Comparison of ENCODE assay signal across 18 cellular contexts in genomic region chr9:95142728-95143127, GRCh38.
"Had no signal": no experiment of that assay in that cellular context is flagged by ENCODE, and none has a peak within 500 bp of the region (broad histone marks: within the 10 kb centered on the region; RNA-seq: fewer than 3 reads in every experiment).

No MANE protein-coding gene starts in this region.

- H3K4me3 ChIP-seq: heart right ventricle, lung, SJSA1 had no signal

- H3K4me3 Mint-ChIP-seq: activated naive CD8-positive, alpha-beta T cell; activated T-helper 1 cell treated with anti-CD3 and anti-CD28 coated beads, Interleukin-12 subunit alpha, Interleukin-12 subunit beta, Interleukin-2, Interleukin-4 antibody, amounts not matched to agents 30 ng/mL and 10 ng/mL and 1 ng/mL, durations not matched to agents 14 hours and 24 hours and 36 hours; endodermal cell; immature natural killer cell; T-helper 1 cell treated with Interleukin-12 subunit alpha and Interleukin-12 subunit beta and Interleukin-4 antibody, amounts not matched to agents 30 μg/mL and 1 μg/mL, for 36 hours had no signal

- H3K27ac ChIP-seq: epithelial cell of prostate, SJSA1 had no signal

- H3K4me1 Mint-ChIP-seq: immature natural killer cell had no signal

- H3K9me3 Mint-ChIP-seq: activated T-helper 1 cell treated with anti-CD3 and anti-CD28 coated beads, Interleukin-12 subunit alpha, Interleukin-12 subunit beta, Interleukin-2, Interleukin-4 antibody, amounts not matched to agents 30 ng/mL and 10 ng/mL and 1 ng/mL, durations not matched to agents 14 hours and 24 hours and 36 hours; endodermal cell; immature natural killer cell; T-helper 1 cell treated with Interleukin-12 subunit alpha and Interleukin-12 subunit beta and Interleukin-4 antibody, amounts not matched to agents 30 μg/mL and 1 μg/mL, for 36 hours had no signal

- H3K9me3 ChIP-seq: heart right ventricle, SJSA1 had no signal

- H3K27me3 ChIP-seq: heart right ventricle, SJSA1 had no signal

- DNase-seq: activated CD4-positive, alpha-beta T cell treated with anti-CD3 and anti-CD28 coated beads, Interleukin-2, amount 50 U/mL, for 4 hours; activated CD4-positive, CD25-positive, alpha-beta regulatory T cell treated with anti-CD3 and anti-CD28 coated beads, Interleukin-2, amount 50 U/mL, for 72 hours; activated gamma-delta T cell treated with Interleukin-2 at 50 U/mL for 16 hours; activated T-cell treated with anti-CD3 and anti-CD28 coated beads for 4 hours; dermis blood vessel endothelial cell; endodermal cell; heart right ventricle; immature natural killer cell; retina; stimulated activated CD4-positive, alpha-beta T cell treated with anti-CD3 and anti-CD28 coated beads, Interleukin-12 subunit alpha, Interleukin-12 subunit beta, amount 100 ng/mL, for 4 hours; stimulated activated CD4-positive, alpha-beta T cell treated with anti-CD3 and anti-CD28 coated beads, Interleukin-2, amount 100 ng/mL, for 24 hours; stimulated activated naive CD8-positive, alpha-beta T cell treated with anti-CD3 and anti-CD28 coated beads, Interleukin-15, Interleukin-2, amounts not matched to agents 100 U/mL and 50 U/mL, for 24 hours had no signal

- H3K27me3 Mint-ChIP-seq: activated naive CD8-positive, alpha-beta T cell had no signal

- H3K36me3 ChIP-seq: heart right ventricle had no signal

- H3K27ac Mint-ChIP-seq: activated naive CD8-positive, alpha-beta T cell; activated T-helper 1 cell treated with anti-CD3 and anti-CD28 coated beads, Interleukin-12 subunit alpha, Interleukin-12 subunit beta, Interleukin-2, Interleukin-4 antibody, amounts not matched to agents 30 ng/mL and 10 ng/mL and 1 ng/mL, durations not matched to agents 14 hours and 24 hours and 36 hours; endodermal cell; T-helper 1 cell treated with Interleukin-12 subunit alpha and Interleukin-12 subunit beta and Interleukin-4 antibody, amounts not matched to agents 30 μg/mL and 1 μg/mL, for 36 hours had no signal

- ATAC-seq: heart right ventricle; stimulated activated naive CD8-positive, alpha-beta T cell treated with anti-CD3 and anti-CD28 coated beads, Interleukin-15, Interleukin-2, amounts not matched to agents 100 U/mL and 50 U/mL, for 24 hours had no signal
